In the genomic region with DNA sequence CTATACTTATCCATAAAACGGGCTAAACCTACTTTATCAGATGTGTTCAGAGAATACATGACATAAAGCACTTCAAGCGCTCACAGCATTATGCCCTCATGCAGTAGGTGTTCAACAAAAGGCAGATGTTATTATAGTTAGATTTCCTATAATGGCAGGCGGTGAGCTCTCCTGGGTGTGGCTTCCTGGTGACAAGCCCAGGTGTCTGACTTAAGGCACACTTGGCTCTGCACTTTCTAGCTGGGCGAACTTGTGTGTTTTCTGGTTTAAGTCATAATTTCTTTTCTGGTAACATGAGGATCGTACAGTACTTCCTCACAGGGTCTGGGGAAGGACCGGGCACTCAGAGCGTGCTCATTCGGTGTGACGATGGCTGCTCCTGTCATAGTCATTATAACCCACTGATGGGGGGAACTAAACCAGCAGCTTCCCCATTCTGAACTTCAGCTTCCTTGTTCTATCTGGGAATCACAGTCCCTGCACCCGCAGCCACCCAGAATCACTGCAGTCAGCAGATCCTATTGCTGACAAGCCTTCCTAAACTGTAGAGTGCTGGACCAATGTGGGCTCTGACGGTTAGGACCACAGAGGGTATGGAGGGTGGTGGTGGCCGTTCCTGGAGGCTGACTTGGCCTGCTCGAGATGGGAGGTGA, we compare ENCODE assay signal across 19 cellular contexts. TPM values are rescaled to one million over a fixed set of nuclear protein-coding genes. Genes with fewer than 3 reads are reported as not detected.
DNase-seq lines count a peak whose midpoint lies in the region; ATAC-seq, FAIRE-seq and TF ChIP-seq lines count a peak whose summit lies in the region.
"Had no signal": no experiment of that assay in that cellular context is flagged by ENCODE, and none has a peak within 500 bp of the region (broad histone marks: within the 10 kb centered on the region; RNA-seq: fewer than 3 reads in every experiment).

No MANE protein-coding gene starts in this region.

- CTCF ChIA-PET in HepG2 (lab: Yijun Ruan, JAX; ENCODE audit: low intra/inter-chr PET ratio, low total read pairs) = no interaction called here

- no peak overlapping the region for H3K4me2 ChIP-seq in HepG2 (ENCODE audit: low read depth, low read length)

- no peaks in the 10 kb centered on the region for H3K9me3 ChIP-seq in colonic mucosa
- H3K9me3 ChIP-seq in HepG2 (ENCODE audit: low read length) = no peaks in the 10 kb centered on the region
- no peaks in the 10 kb centered on the region for H3K9me3 ChIP-seq in spleen

- H3K36me3 ChIP-seq in colonic mucosa = no peaks in the 10 kb centered on the region
- no peaks in the 10 kb centered on the region for H3K36me3 ChIP-seq in HepG2 (replicated peaks in 1 of 2; ENCODE audit: control insufficient read depth in 1 of 2, insufficient read depth in 2 of 2, low read length in 2 of 2)
- H3K36me3 ChIP-seq in spleen = no peaks in the 10 kb centered on the region

- TF ChIP-seq CTCF in colonic mucosa (IDR thresholded peaks at IDR 0.05) = no peak
- no peak for TF ChIP-seq CTCF in HepG2 (CRISPR knock-in tag; IDR thresholded peaks at IDR 0.05)
- no peak for TF ChIP-seq CTCF in spleen (IDR thresholded peaks at IDR 0.05 in 8 of 11, conservative IDR thresholded peaks at IDR 0.05 in 3 of 11)

- TF ChIP-seq EP300 in HepG2 (IDR thresholded peaks at IDR 0.05; ENCODE audit: low read depth in 2 of 2, low read length in 2 of 2) (no peak), HepG2 (CRISPR knock-in tag; IDR thresholded peaks at IDR 0.05; ENCODE audit: borderline replicate concordance) (no peak)

- WGBS in HepG2 (ENCODE audit: low lambda C conversion rate) = 52% methylated on average over 9 of the region's 13 CpGs
- whole genome bisulfite sequencing in spleen, 5 donors = 48 to 63% (median 52%) methylated on average over 12 to 13 of the region's 13 CpGs

- FAIRE-seq in HepG2 (lab: Jason Lieb, UNC) = no peak
- FAIRE-seq: endometrium had no signal

- H3K27me3 ChIP-seq in colonic mucosa (no peaks in the 10 kb centered on the region), HepG2 (ENCODE audit: control insufficient read depth in 1 of 2, insufficient read depth in 2 of 2, low read length in 2 of 2) (peaks cover 3 to 47% of the 10 kb centered on the region in 2 experiments; a peak in 3 of 5 replicates), spleen (replicated peaks in 1 of 7) (peaks cover 0 to 53% (median 5%) of the 10 kb centered on the region in 7 donors)

- no TSS peak for BruUV-seq in HepG2 (replicated peaks; lab: Mats Ljungman, UMichigan)

- H3K9ac ChIP-seq in colonic mucosa (ENCODE audit: low read depth in 2 of 2, low read length in 2 of 2) (no peak overlapping the region), HepG2 (ENCODE audit: insufficient read depth, low read depth, low read length) (no peak overlapping the region)

- H2AFZ ChIP-seq in HepG2 (ENCODE audit: low read length) = no peak overlapping the region

- ATAC-seq in HepG2 = no peak
- ATAC-seq in GM19463 (IDR thresholded peaks at IDR 0.05; ENCODE audit: unreplicated experiment) = no peak
- no peak for ATAC-seq in GM18909 (IDR thresholded peaks at IDR 0.05; ENCODE audit: poor library complexity, unreplicated experiment)

- TF ChIP-seq RAD21 in HepG2 (CRISPR knock-in tag; IDR thresholded peaks at IDR 0.05) = no peak

- no peaks in the 10 kb centered on the region for H4K20me1 ChIP-seq in HepG2 (ENCODE audit: insufficient read depth, low read length)

- DNase-seq in MV-4-11 (lab: John Stamatoyannopoulos, UW) (peak; percentile 75), colonic mucosa (peak; percentile 67), HepG2 (ENCODE audit: low spot score) (no peak), spleen (no peak), HK-2 (ENCODE audit: unreplicated experiment) (no peak)
- DNase-seq in stimulated activated CD4-positive, alpha-beta T cell treated with anti-CD3 and anti-CD28 coated beads, Interleukin-15, amount 100 ng/mL, for 24 hours = no peak
- DNase-seq: activated CD4-positive, alpha-beta T cell treated with anti-CD3 and anti-CD28 coated beads, Interleukin-2, amount 10 ng/mL, durations not matched to agents 7 days and 5 days; AML-193; DMS79; NCI-H1105 treated with DMSO at 0.1 percent for 48 hours; NCI-H524 treated with DMSO at 0.1 percent for 48 hours; occipital lobe; T-helper 9 cell had no signal

- H3K4me1 ChIP-seq in colonic mucosa (no peaks in the 10 kb centered on the region), HepG2 (ENCODE audit: insufficient read depth, low read length) (no peaks in the 10 kb centered on the region), spleen (peaks cover 0 to 2% (median 0%) of the 10 kb centered on the region in 6 donors)

- no peak for TF ChIP-seq POLR2A in HepG2 (IDR thresholded peaks at IDR 0.05; ENCODE audit: insufficient read depth in 1 of 2, low read depth in 2 of 2, low read length in 2 of 2)
- TF ChIP-seq POLR2A in spleen (IDR thresholded peaks at IDR 0.05) = no peak

- intact Hi-C loops in colonic mucosa (cut with DNase I) (no loop called here), HepG2 (cut with micrococcal nuclease; ENCODE audit: unreplicated experiment) (no loop called here), spleen (cut with DNase I; ENCODE audit: low total_unique reads) (no loop called here)

- in situ Hi-C loops in HepG2 (cut with HindIII; ENCODE audit: extremely low pct_ligation_motif_present, low pct_unique_long_range_greater_than_20kb) = no loop called here

- POLR2A ChIA-PET in HepG2 (lab: Yijun Ruan, JAX) = no interaction called here

- H3K4me3 ChIP-seq in colonic mucosa = no peak overlapping the region
- H3K4me3 ChIP-seq in HepG2 (replicated peaks in 1 of 3; ENCODE audit: insufficient read depth in 1 of 3, low read depth in 2 of 3, low read length in 3 of 3) = no peak overlapping the region
- no peak overlapping the region for H3K4me3 ChIP-seq in spleen

- H3K79me2 ChIP-seq in HepG2 (ENCODE audit: insufficient read depth, low read length) = no peaks in the 10 kb centered on the region

- peak overlapping the region; percentile 18 for H3K27ac ChIP-seq in colonic mucosa
- no peak overlapping the region for H3K27ac ChIP-seq in HepG2 (ENCODE audit: extremely low read length, insufficient read depth, low read length)
- peak overlapping the region in 5 of 8 donors; percentile 11 to 79 (median 72) for H3K27ac ChIP-seq in spleen

TF ChIP-seq in HepG2, 621 proteins besides CTCF, POLR2A, EP300 and RAD21:
- peak; percentile 45; the same call in 1 of the 2 replicates for TF ChIP-seq MAFF (IDR thresholded peaks at IDR 0.05; ENCODE audit: low read depth, low read length)
- TF ChIP-seq MAFK (conservative IDR thresholded peaks at IDR 0.05 in 1 of 2, IDR thresholded peaks at IDR 0.05 in 1 of 2; ENCODE audit: low read length in 2 of 2) = peak; percentile 27 to 62; a peak in 3 of 4 replicates
- no peak for TF ChIP-seq ZNF747 (CRISPR knock-in tag; IDR thresholded peaks at IDR 0.05; ENCODE audit: borderline replicate concordance)

RNA-seq across cellular contexts. Expression of gene IGSF21, which starts 52.8 kb away (rescaled TPM):
- total RNA-seq in colonic mucosa (under 1 TPM; 0.37 to 0.40 TPM), HepG2 (2016; rRNA removed; fragmentation: Illumina TruSeq; extraction: Trizol) (not detected in 2 replicates), spleen (10 to 100 TPM; 12.5 to 35.0 (median 24.5) TPM)
- not detected in 2 replicates for total RNA-seq in HepG2 (2016; cell fraction: cytosol; rRNA removed; fragmentation: Illumina TruSeq; extraction: Trizol; ENCODE audit: low read depth)
- total RNA-seq in HepG2 (2016; cell fraction: insoluble cytoplasmic fraction; rRNA removed; fragmentation: Illumina TruSeq; extraction: Trizol) = not detected in 2 replicates
- total RNA-seq in HepG2 (2016; cell fraction: membrane; rRNA removed; fragmentation: Illumina TruSeq; extraction: Trizol) = not detected in 2 replicates
- not detected in 2 replicates for total RNA-seq in HepG2 (2016; cell fraction: nucleus; rRNA removed; fragmentation: Illumina TruSeq; extraction: Trizol)
- polyA plus RNA-seq in HepG2 (2011; rRNA removed) (not detected in 2 replicates), spleen (1 to 10 TPM; 1.6 to 3.3 (median 3.0) TPM)
- polyA plus RNA-seq in HepG2 (2011; cell fraction: cytosol; rRNA removed) = not detected in 2 replicates
- not detected in 2 replicates for polyA plus RNA-seq in HepG2 (2011; cell fraction: nucleus; rRNA removed)
- not detected in 2 replicates for polyA plus RNA-seq in HepG2 (2012)
- not detected in 2 replicates for polyA plus RNA-seq in HepG2 (2016; cell fraction: cytosol; fragmentation: Illumina TruSeq; extraction: Trizol; ENCODE audit: low read depth)
- polyA plus RNA-seq in HepG2 (2016; cell fraction: insoluble cytoplasmic fraction; fragmentation: Illumina TruSeq; extraction: Trizol; ENCODE audit: low read depth) = not detected in 2 replicates
- polyA plus RNA-seq in HepG2 (2016; cell fraction: membrane; fragmentation: Illumina TruSeq; extraction: Trizol; ENCODE audit: low read depth) = not detected in 2 replicates
- polyA plus RNA-seq in HepG2 (2016; cell fraction: nucleus; fragmentation: Illumina TruSeq; extraction: Trizol; ENCODE audit: insufficient read depth, low read depth) = not detected in 2 replicates
- polyA minus RNA-seq in HepG2 (2011; rRNA and poly(A)+ RNA removed; ENCODE audit: low replicate concordance) = not detected in 2 replicates
- polyA minus RNA-seq in HepG2 (2011; cell fraction: cytosol; rRNA and poly(A)+ RNA removed) = not detected in 2 replicates
- not detected in 2 replicates for polyA minus RNA-seq in HepG2 (2011; cell fraction: nucleus; rRNA and poly(A)+ RNA removed)
- total RNA-seq: activated CD4-positive, alpha-beta T cell treated with anti-CD3 and anti-CD28 coated beads, Interleukin-2, amount 10 ng/mL, durations not matched to agents 7 days and 5 days; glomerular endothelial cell; lung microvascular endothelial cell; RPMI7951 had no signal

Comparison
In these comparisons a context has a peak if more than half of its experiments do, and no peak if none do; other contexts are left out.
1. DNase-seq: peak in MV-4-11 (single experiment) and colonic mucosa (single experiment); none in HepG2 (single experiment), spleen (single experiment), stimulated activated CD4-positive, alpha-beta T cell treated with anti-CD3 and anti-CD28 coated beads, Interleukin-15, amount 100 ng/mL, for 24 hours (single experiment) and HK-2 (single experiment).
2. RNA of gene IGSF21, which starts 52.8 kb away (total RNA-seq): 12.5 to 35.0 TPM in spleen; 0.37 to 0.40 TPM in colonic mucosa and not detected in HepG2; every median in the first group is over 4 times any median in the second.